22 cellular contexts compared by ENCODE assay signal in genomic region chr11:82945682-82946081, GRCh38. TPM values are rescaled to one million over a fixed set of nuclear protein-coding genes. Genes with fewer than 3 reads are reported as not detected.
DNase-seq lines count a peak whose midpoint lies in the region; ATAC-seq, FAIRE-seq and TF ChIP-seq lines count a peak whose summit lies in the region.
"Had no signal": no experiment of that assay in that cellular context is flagged by ENCODE, and none has a peak within 500 bp of the region (broad histone marks: within the 10 kb centered on the region; RNA-seq: fewer than 3 reads in every experiment).

No MANE protein-coding gene starts in this region.

- H3K79me1 ChIP-seq in neuronal stem cell (ENCODE audit: low read depth, low read length), result no peaks in the 10 kb centered on the region

- H3K18ac ChIP-seq in neuronal stem cell (ENCODE audit: low read length), result peak overlapping the region; percentile 51

- no peak overlapping the region for H3K4me3 ChIP-seq in neuronal stem cell (ENCODE audit: low read length in 2 of 2)
- no peak overlapping the region for H3K4me3 ChIP-seq in thyroid gland (replicated peaks in 1 of 3)
- H3K4me3 ChIP-seq: A549 had no signal

- intact Hi-C loops in thyroid gland (cut with DNase I), result no loop called here

- no peaks in the 10 kb centered on the region for H3K27me3 Mint-ChIP-seq in stimulated activated naive CD8-positive, alpha-beta T cell treated with anti-CD3 and anti-CD28 coated beads, Interleukin-15, amount 100 ng/mL, for 72 hours
- H3K27me3 Mint-ChIP-seq: CD4-positive, alpha-beta T cell; IgD-negative memory B cell had no signal

- H3K14ac ChIP-seq in neuronal stem cell (ENCODE audit: low read length), result no peak overlapping the region

- H3K27ac Mint-ChIP-seq in stimulated activated naive CD8-positive, alpha-beta T cell treated with anti-CD3 and anti-CD28 coated beads, Interleukin-15, amount 100 ng/mL, for 72 hours, result no peak overlapping the region
- H3K27ac Mint-ChIP-seq: CD4-positive, alpha-beta T cell; IgD-negative memory B cell had no signal

- H3K4me1 ChIP-seq in neuronal stem cell (ENCODE audit: control insufficient read depth in 2 of 2, insufficient read depth in 1 of 2, low read depth in 1 of 2, low read length in 2 of 2) (no peaks in the 10 kb centered on the region), thyroid gland (no peaks in the 10 kb centered on the region)
- H3K4me1 ChIP-seq: A549 had no signal

- TF ChIP-seq POLR2A in thyroid gland (IDR thresholded peaks at IDR 0.05), result no peak

- no peak overlapping the region for H2AK5ac ChIP-seq in neuronal stem cell (ENCODE audit: low read depth, low read length)

- H2BK120ac ChIP-seq in neuronal stem cell (ENCODE audit: low read depth, low read length), result no peak overlapping the region

- H2BK15ac ChIP-seq in neuronal stem cell (ENCODE audit: low read length), result no peak overlapping the region

- no peak overlapping the region for H2BK5ac ChIP-seq in neuronal stem cell (ENCODE audit: low read length)

- no peak overlapping the region for H4K91ac ChIP-seq in neuronal stem cell (ENCODE audit: low read depth, low read length, poor library complexity)

- FAIRE-seq in urothelium cell line (lab: Jason Lieb, UNC), result no peak
- FAIRE-seq: A549, D721Med, G401.6, GM12891, GM19239, H54 had no signal

- no peak overlapping the region for H3K4ac ChIP-seq in neuronal stem cell (ENCODE audit: low read length)

- DNase-seq in DMS 273 (lab: John Stamatoyannopoulos, UW; ENCODE audit: unreplicated experiment) (peak; percentile 23), DMS 273 treated with DMSO at 0.1 percent for 48 hours (lab: John Stamatoyannopoulos, UW) (no peak), neuronal stem cell (ENCODE audit: low spot score) (no peak), thyroid gland (no peak), urothelium cell line (ENCODE audit: low spot score) (no peak)
- no peak for DNase-seq in stimulated activated naive CD8-positive, alpha-beta T cell treated with anti-CD3 and anti-CD28 coated beads, Interleukin-15, Interleukin-2, amounts not matched to agents 100 U/mL and 50 U/mL, for 24 hours
- DNase-seq in stimulated activated naive CD8-positive, alpha-beta T cell treated with anti-CD3 and anti-CD28 coated beads, Interleukin-15, amount 100 ng/mL, for 72 hours, result no peak
- DNase-seq: AML-193; Caco-2; CD4-positive, alpha-beta T cell; DND-41; HCEC 1CT had no signal

- H3K9me3 ChIP-seq in neuronal stem cell (replicated peaks in 1 of 2; ENCODE audit: control insufficient read depth in 2 of 2, insufficient read depth in 1 of 2, low read depth in 1 of 2, low read length in 2 of 2) (peaks cover 0 to 2% of the 10 kb centered on the region in 2 donors), thyroid gland (no peaks in the 10 kb centered on the region)
- H3K9me3 ChIP-seq: A549 had no signal

- H2AFZ ChIP-seq in neuronal stem cell (ENCODE audit: low read length), result peak overlapping the region; percentile 11

- peak overlapping the region; percentile 92 for H2BK12ac ChIP-seq in neuronal stem cell (ENCODE audit: low read length)

- peak; percentile 23 for ATAC-seq in stimulated activated naive CD8-positive, alpha-beta T cell treated with anti-CD3 and anti-CD28 coated beads, Interleukin-15, Interleukin-2, amounts not matched to agents 100 U/mL and 50 U/mL, for 24 hours
- no peak for ATAC-seq in stimulated activated naive CD8-positive, alpha-beta T cell treated with anti-CD3 and anti-CD28 coated beads, Interleukin-15, amount 100 ng/mL, for 72 hours
- ATAC-seq: A549 had no signal

- H3K4me1 Mint-ChIP-seq in stimulated activated naive CD8-positive, alpha-beta T cell treated with anti-CD3 and anti-CD28 coated beads, Interleukin-15, amount 100 ng/mL, for 72 hours, result peaks cover 32% of the 10 kb centered on the region

- no peak overlapping the region for H3K4me2 ChIP-seq in neuronal stem cell (ENCODE audit: insufficient read depth, low read length, poor library complexity, severe bottlenecking)
- H3K4me2 ChIP-seq: A549 had no signal

- H3K27me3 ChIP-seq in neuronal stem cell (ENCODE audit: control insufficient read depth in 3 of 3, insufficient read depth in 3 of 3, low read depth in 1 of 3, low read length in 3 of 3) (peaks cover 0 to 3% (median 0%) of the 10 kb centered on the region in 3 experiments), thyroid gland (no peaks in the 10 kb centered on the region)

- peak overlapping the region; percentile 81 for H3K23ac ChIP-seq in neuronal stem cell (ENCODE audit: low read depth, low read length, poor library complexity)

- no peak overlapping the region for H3K4me3 Mint-ChIP-seq in stimulated activated naive CD8-positive, alpha-beta T cell treated with anti-CD3 and anti-CD28 coated beads, Interleukin-15, amount 100 ng/mL, for 72 hours
- H3K4me3 Mint-ChIP-seq: CD4-positive, alpha-beta T cell; IgD-negative memory B cell had no signal

- H3K36me3 ChIP-seq in neuronal stem cell (replicated peaks in 1 of 2; ENCODE audit: control insufficient read depth in 2 of 2, insufficient read depth in 2 of 2, low read length in 2 of 2) (no peaks in the 10 kb centered on the region), thyroid gland (no peaks in the 10 kb centered on the region)

- peaks cover 24 to 59% of the 10 kb centered on the region in 2 donors for H3K9me3 Mint-ChIP-seq in stimulated activated naive CD8-positive, alpha-beta T cell treated with anti-CD3 and anti-CD28 coated beads, Interleukin-15, amount 100 ng/mL, for 72 hours

- H4K8ac ChIP-seq in neuronal stem cell (ENCODE audit: low read depth, low read length), result no peak overlapping the region

- no peak overlapping the region for H3K9ac ChIP-seq in neuronal stem cell (ENCODE audit: low read depth, low read length, poor library complexity)

- no peak for TF ChIP-seq CTCF in thyroid gland (IDR thresholded peaks at IDR 0.05)

- no peak overlapping the region for H3K27ac ChIP-seq in neuronal stem cell (replicated peaks; ENCODE audit: low read length)
- no peak overlapping the region for H3K27ac ChIP-seq in thyroid gland
- H3K27ac ChIP-seq: 22Rv1, A549, C4-2B, HL-60 had no signal

RNA-seq across cellular contexts. Expression of gene DDIAS, which starts 44.1 kb away (rescaled TPM):
- polyA plus RNA-seq in neuronal stem cell (2013, experiment 1 of 2), result 12.6 TPM
- 12.1 TPM for polyA plus RNA-seq in neuronal stem cell (2013, experiment 2 of 2)
- 1 to 10 TPM in 2 of 4 donors, under 1 TPM in 2; 0.25 to 3.3 (median 0.95) TPM for total RNA-seq in thyroid gland

RNA-seq across cellular contexts. Expression of gene PRCP, which starts 45.5 kb away (rescaled TPM):
- polyA plus RNA-seq in neuronal stem cell (2013, experiment 1 of 2), result 22.8 TPM
- polyA plus RNA-seq in neuronal stem cell (2013, experiment 2 of 2), result 21.8 TPM
- total RNA-seq in thyroid gland, result 100 to 1,000 TPM in 1 of 4 donors, 10 to 100 TPM in 3; 59.1 to 122 (median 81.1) TPM
